14 cellular contexts compared by ENCODE assay signal in the genomic region with DNA sequence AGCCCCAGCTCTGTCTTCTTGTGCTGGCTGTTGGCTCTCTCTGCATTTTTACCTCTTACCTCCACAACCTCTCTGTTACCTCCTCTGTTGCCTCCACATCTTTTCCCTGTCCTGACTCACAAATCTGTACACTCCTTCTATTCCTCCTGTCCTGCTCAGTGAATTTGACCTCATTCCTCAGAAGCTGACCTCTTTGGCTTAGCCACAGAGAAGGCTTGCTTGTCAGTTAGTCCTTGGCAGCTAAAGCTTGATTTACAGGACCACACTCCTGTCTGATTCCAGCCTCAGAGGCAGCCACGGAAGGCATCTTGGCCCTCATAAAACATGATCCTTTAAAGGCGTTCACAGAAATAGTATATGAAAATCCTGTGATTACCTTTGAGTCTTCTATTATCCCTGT.
DNase-seq lines count a peak whose midpoint lies in the region; TF ChIP-seq lines count a peak whose summit lies in the region.
"Had no signal": no experiment of that assay in that cellular context is flagged by ENCODE, and none has a peak within 500 bp of the region (broad histone marks: within the 10 kb centered on the region; RNA-seq: fewer than 3 reads in every experiment).

No MANE protein-coding gene starts in this region.

- H3K36me3 ChIP-seq in WERI-Rb-1: no peaks in the 10 kb centered on the region
- no peaks in the 10 kb centered on the region for H3K36me3 ChIP-seq in mesodermal cell (ENCODE audit: control insufficient read depth, insufficient read depth, low read length)
- H3K36me3 ChIP-seq in neuronal stem cell (replicated peaks in 1 of 2; ENCODE audit: control insufficient read depth in 2 of 2, insufficient read depth in 2 of 2, low read length in 2 of 2): no peaks in the 10 kb centered on the region
- H3K36me3 ChIP-seq: BE2C, HAP-1 had no signal

- H3K27me3 Mint-ChIP-seq in glutamatergic neuron (ENCODE audit: unreplicated experiment): no peaks in the 10 kb centered on the region
- no peaks in the 10 kb centered on the region for H3K27me3 Mint-ChIP-seq in activated CD4-positive, alpha-beta memory T cell treated with anti-CD3 and anti-CD28 coated beads, Interleukin-2, amount 10 ng/mL, durations not matched to agents 7 days and 5 days

- no peak overlapping the region for H3K4ac ChIP-seq in neuronal stem cell (ENCODE audit: low read length)

- no peaks in the 10 kb centered on the region for H3K27me3 ChIP-seq in WERI-Rb-1 (ENCODE audit: insufficient read depth, low read depth, severe bottlenecking)
- H3K27me3 ChIP-seq in neuronal stem cell (ENCODE audit: control insufficient read depth in 3 of 3, insufficient read depth in 3 of 3, low read depth in 1 of 3, low read length in 3 of 3): peaks cover 0 to 14% (median 0%) of the 10 kb centered on the region in 3 experiments
- H3K27me3 ChIP-seq: BE2C had no signal

- no CpG with 5 or more reads among the region's 2 CpGs for WGBS in mesodermal cell (ENCODE audit: insufficient coverage in 2 of 2), 2 experiments
- no CpG with 5 or more reads among the region's 2 CpGs for WGBS in neuronal stem cell (ENCODE audit: extremely low coverage in 2 of 2, insufficient read length in 2 of 2, insufficient replicate concordance in 1 of 2), 2 donors

- H4K91ac ChIP-seq in neuronal stem cell (ENCODE audit: low read depth, low read length, poor library complexity): no peak overlapping the region

- no peaks in the 10 kb centered on the region for H3K9me3 Mint-ChIP-seq in glutamatergic neuron (ENCODE audit: unreplicated experiment)
- no peaks in the 10 kb centered on the region for H3K9me3 Mint-ChIP-seq in activated CD4-positive, alpha-beta memory T cell treated with anti-CD3 and anti-CD28 coated beads, Interleukin-2, amount 10 ng/mL, durations not matched to agents 7 days and 5 days
- H3K9me3 Mint-ChIP-seq: CD4-positive, alpha-beta memory T cell had no signal

- H3K27ac ChIP-seq in WERI-Rb-1 (no peak overlapping the region), mesodermal cell (ENCODE audit: low read depth, low read length, severe bottlenecking) (peak overlapping the region; percentile 68), neuronal stem cell (replicated peaks; ENCODE audit: low read length) (no peak overlapping the region)
- H3K27ac ChIP-seq: A549, C4-2B had no signal

- POLR2A ChIA-PET in activated CD4-positive, alpha-beta memory T cell treated with anti-CD3 and anti-CD28 coated beads, Interleukin-2, amount 10 ng/mL, durations not matched to agents 7 days and 5 days (lab: Charles Lee): no interaction called here

- no peak for TF ChIP-seq CTCF in WERI-Rb-1 (IDR thresholded peaks at IDR 0.05; ENCODE audit: low read depth, low read length)
- TF ChIP-seq CTCF in glutamatergic neuron (IDR thresholded peaks at IDR 0.05; ENCODE audit: partially characterized antibody, unreplicated experiment): no peak

- H3K9me3 ChIP-seq in WERI-Rb-1 (ENCODE audit: severe bottlenecking): no peaks in the 10 kb centered on the region
- no peaks in the 10 kb centered on the region for H3K9me3 ChIP-seq in mesodermal cell (ENCODE audit: control insufficient read depth, low read length)
- no peaks in the 10 kb centered on the region for H3K9me3 ChIP-seq in neuronal stem cell (replicated peaks in 1 of 2; ENCODE audit: control insufficient read depth in 2 of 2, insufficient read depth in 1 of 2, low read depth in 1 of 2, low read length in 2 of 2)
- H3K9me3 ChIP-seq: A549, BE2C, HAP-1 had no signal

- no peaks in the 10 kb centered on the region for H3K79me1 ChIP-seq in neuronal stem cell (ENCODE audit: low read depth, low read length)

- H2BK5ac ChIP-seq in neuronal stem cell (ENCODE audit: low read length): no peak overlapping the region

- no peak overlapping the region for H3K9ac ChIP-seq in neuronal stem cell (ENCODE audit: low read depth, low read length, poor library complexity)

- no peak overlapping the region for H3K23ac ChIP-seq in neuronal stem cell (ENCODE audit: low read depth, low read length, poor library complexity)

- H3K4me1 ChIP-seq in mesodermal cell (ENCODE audit: control insufficient read depth, insufficient read depth, low read length, poor library complexity, severe bottlenecking) (peaks cover 19% of the 10 kb centered on the region), neuronal stem cell (ENCODE audit: control insufficient read depth in 2 of 2, insufficient read depth in 1 of 2, low read depth in 1 of 2, low read length in 2 of 2) (peaks cover 20 to 46% of the 10 kb centered on the region in 2 donors)
- H3K4me1 ChIP-seq: A549, HAP-1 had no signal

- no peak overlapping the region for H2BK120ac ChIP-seq in neuronal stem cell (ENCODE audit: low read depth, low read length)

- H3K4me3 ChIP-seq in WERI-Rb-1 (ENCODE audit: low read depth, low read length) (no peak overlapping the region), mesodermal cell (ENCODE audit: extremely low read depth, insufficient read depth, low read length, poor library complexity, severe bottlenecking) (no peak overlapping the region), neuronal stem cell (ENCODE audit: low read length in 2 of 2) (no peak overlapping the region)
- H3K4me3 ChIP-seq: A549, HAP-1 had no signal

- no peak overlapping the region for H2AK5ac ChIP-seq in neuronal stem cell (ENCODE audit: low read depth, low read length)

- H3K27ac Mint-ChIP-seq in glutamatergic neuron (ENCODE audit: unreplicated experiment): no peak overlapping the region
- H3K27ac Mint-ChIP-seq in activated CD4-positive, alpha-beta memory T cell treated with anti-CD3 and anti-CD28 coated beads, Interleukin-2, amount 10 ng/mL, durations not matched to agents 7 days and 5 days: no peak overlapping the region
- H3K27ac Mint-ChIP-seq: CD4-positive, alpha-beta memory T cell had no signal

- CTCF ChIA-PET in activated CD4-positive, alpha-beta memory T cell treated with anti-CD3 and anti-CD28 coated beads, Interleukin-2, amount 10 ng/mL, durations not matched to agents 7 days and 5 days (lab: Charles Lee): no interaction called here

- no peak overlapping the region for H3K4me3 Mint-ChIP-seq in glutamatergic neuron (ENCODE audit: unreplicated experiment)
- H3K4me3 Mint-ChIP-seq in activated CD4-positive, alpha-beta memory T cell treated with anti-CD3 and anti-CD28 coated beads, Interleukin-2, amount 10 ng/mL, durations not matched to agents 7 days and 5 days: no peak overlapping the region
- H3K4me3 Mint-ChIP-seq: CD4-positive, alpha-beta memory T cell had no signal

- no peak overlapping the region for H4K8ac ChIP-seq in neuronal stem cell (ENCODE audit: low read depth, low read length)

- no peak overlapping the region for H2BK12ac ChIP-seq in neuronal stem cell (ENCODE audit: low read length)

- DNase-seq in WERI-Rb-1 (peak; percentile 59), neuronal stem cell (ENCODE audit: low spot score) (no peak), glutamatergic neuron (no peak), COLO829 (ENCODE audit: low spot score) (no peak)
- no peak for DNase-seq in activated CD4-positive, alpha-beta memory T cell treated with anti-CD3 and anti-CD28 coated beads, Interleukin-2, amount 10 ng/mL, durations not matched to agents 7 days and 5 days
- DNase-seq in stimulated activated CD4-positive, alpha-beta T cell treated with anti-CD3 and anti-CD28 coated beads, Interleukin-2, amount 100 ng/mL, for 24 hours: no peak
- DNase-seq: BE2C; CD4-positive, alpha-beta memory T cell; COR-L47; GOT3 had no signal

- no peak overlapping the region for H3K4me2 ChIP-seq in neuronal stem cell (ENCODE audit: insufficient read depth, low read length, poor library complexity, severe bottlenecking)
- H3K4me2 ChIP-seq: A549 had no signal

- H3K14ac ChIP-seq in neuronal stem cell (ENCODE audit: low read length): no peak overlapping the region

- no peak overlapping the region for H2BK15ac ChIP-seq in neuronal stem cell (ENCODE audit: low read length)

- peaks cover 14% of the 10 kb centered on the region for H3K4me1 Mint-ChIP-seq in glutamatergic neuron (ENCODE audit: low read depth, unreplicated experiment)
- no peaks in the 10 kb centered on the region for H3K4me1 Mint-ChIP-seq in activated CD4-positive, alpha-beta memory T cell treated with anti-CD3 and anti-CD28 coated beads, Interleukin-2, amount 10 ng/mL, durations not matched to agents 7 days and 5 days
- H3K4me1 Mint-ChIP-seq: CD4-positive, alpha-beta memory T cell had no signal

- no peaks in the 10 kb centered on the region for H3K36me3 Mint-ChIP-seq in glutamatergic neuron (ENCODE audit: unreplicated experiment)
- H3K36me3 Mint-ChIP-seq in activated CD4-positive, alpha-beta memory T cell treated with anti-CD3 and anti-CD28 coated beads, Interleukin-2, amount 10 ng/mL, durations not matched to agents 7 days and 5 days (ENCODE audit: low read depth): no peaks in the 10 kb centered on the region
- H3K36me3 Mint-ChIP-seq: CD4-positive, alpha-beta memory T cell had no signal

- peak overlapping the region; percentile 43 for H2AFZ ChIP-seq in neuronal stem cell (ENCODE audit: low read length)

- H3K18ac ChIP-seq in neuronal stem cell (ENCODE audit: low read length): no peak overlapping the region
